In genomic region chr6:144384427-144384826, GRCh38 we compare ENCODE assay signal across 17 cellular contexts.
"Had no signal": no experiment of that assay in that cellular context is flagged by ENCODE, and none has a peak within 500 bp of the region (broad histone marks: within the 10 kb centered on the region; RNA-seq: fewer than 3 reads in every experiment).

No MANE protein-coding gene starts in this region.

- ATAC-seq: left ventricle myocardium superior, mucosa of descending colon, psoas muscle, right lobe of liver had no signal

- H3K27ac Mint-ChIP-seq: activated naive CD8-positive, alpha-beta T cell treated with anti-CD3 and anti-CD28 coated beads for 36 hours had no signal

- H3K36me3 ChIP-seq: cardiac muscle cell, ovary, right lobe of liver, thoracic aorta, upper lobe of left lung had no signal

- H3K27ac ChIP-seq: cardiac muscle cell, ovary, psoas muscle, right lobe of liver, thoracic aorta, upper lobe of left lung had no signal

- DNase-seq: activated CD8-positive, alpha-beta memory T cell treated with anti-CD3 and anti-CD28 coated beads for 24 hours; activated CD8-positive, alpha-beta memory T cell treated with anti-CD3 and anti-CD28 coated beads, Interleukin-2, amount 50 U/mL, for 48 hours; activated gamma-delta T cell treated with Interleukin-2 at 50 U/mL for 16 hours; activated naive CD8-positive, alpha-beta T cell treated with anti-CD3 and anti-CD28 coated beads for 36 hours; amniotic stem cell; left ventricle myocardium superior; mesenchymal stem cell; mucosa of descending colon; naive B cell; ovary; psoas muscle; right lobe of liver; stimulated activated CD4-positive, alpha-beta T cell treated with anti-CD3 and anti-CD28 coated beads, Interleukin-4, amount 100 ng/mL, for 1 hour; upper lobe of left lung had no signal

- H3K9me3 ChIP-seq: ovary, right lobe of liver, thoracic aorta, upper lobe of left lung had no signal

- H3K27me3 Mint-ChIP-seq: activated naive CD8-positive, alpha-beta T cell treated with anti-CD3 and anti-CD28 coated beads for 36 hours; naive B cell had no signal

- H3K4me3 ChIP-seq: cardiac muscle cell, mucosa of descending colon, ovary, psoas muscle, right lobe of liver, smooth muscle cell, thoracic aorta, upper lobe of left lung had no signal

- H3K4me1 ChIP-seq: psoas muscle had no signal

- H3K4me3 Mint-ChIP-seq: activated naive CD8-positive, alpha-beta T cell treated with anti-CD3 and anti-CD28 coated beads for 36 hours had no signal

- H3K27me3 ChIP-seq: cardiac muscle cell, ovary, right lobe of liver, upper lobe of left lung had no signal
